Comparison of ENCODE assay signal across 1 cellular context in genomic region chr3:114764056-114764492, GRCh38.
TF ChIP-seq lines count a peak whose summit lies in the region.

No MANE protein-coding gene starts in this region.

TF ChIP-seq in HepG2, 621 proteins besides CTCF, POLR2A, EP300 and RAD21 (continued from another document):
- peak; percentile 64; the same call in 1 of the 2 replicates for TF ChIP-seq AHDC1 (CRISPR knock-in tag; IDR thresholded peaks at IDR 0.05; ENCODE audit: borderline replicate concordance)
- peak; percentile 68 for TF ChIP-seq MAFF (IDR thresholded peaks at IDR 0.05; ENCODE audit: low read depth, low read length)
- TF ChIP-seq ZMYM4 (CRISPR knock-in tag; IDR thresholded peaks at IDR 0.05), result 0 out of 2 replicates have a peak, but pooled peaks have one; percentile 18
- TF ChIP-seq, protein P1, sequence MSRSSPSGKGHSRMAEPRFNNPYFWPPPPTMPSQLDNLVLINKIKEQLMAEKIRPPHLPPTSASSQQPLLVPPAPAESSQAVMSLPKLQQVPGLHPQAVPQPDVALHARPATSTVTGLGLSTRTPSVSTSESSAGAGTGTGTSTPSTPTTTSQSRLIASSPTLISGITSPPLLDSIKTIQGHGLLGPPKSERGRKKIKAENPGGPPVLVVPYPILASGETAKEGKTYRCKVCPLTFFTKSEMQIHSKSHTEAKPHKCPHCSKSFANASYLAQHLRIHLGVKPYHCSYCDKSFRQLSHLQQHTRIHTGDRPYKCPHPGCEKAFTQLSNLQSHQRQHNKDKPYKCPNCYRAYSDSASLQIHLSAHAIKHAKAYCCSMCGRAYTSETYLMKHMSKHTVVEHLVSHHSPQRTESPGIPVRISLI (CRISPR knock-in tag; IDR thresholded peaks at IDR 0.05; ENCODE audit: borderline replicate concordance), result peak; percentile 81; the same call in 1 of the 2 replicates
- peak; percentile 24; the same call in 1 of the 2 replicates for TF ChIP-seq SALL1 (CRISPR knock-in tag; IDR thresholded peaks at IDR 0.05)
- TF ChIP-seq ZNF44 (CRISPR knock-in tag; IDR thresholded peaks at IDR 0.05), result no peak
- TF ChIP-seq, protein P2, sequence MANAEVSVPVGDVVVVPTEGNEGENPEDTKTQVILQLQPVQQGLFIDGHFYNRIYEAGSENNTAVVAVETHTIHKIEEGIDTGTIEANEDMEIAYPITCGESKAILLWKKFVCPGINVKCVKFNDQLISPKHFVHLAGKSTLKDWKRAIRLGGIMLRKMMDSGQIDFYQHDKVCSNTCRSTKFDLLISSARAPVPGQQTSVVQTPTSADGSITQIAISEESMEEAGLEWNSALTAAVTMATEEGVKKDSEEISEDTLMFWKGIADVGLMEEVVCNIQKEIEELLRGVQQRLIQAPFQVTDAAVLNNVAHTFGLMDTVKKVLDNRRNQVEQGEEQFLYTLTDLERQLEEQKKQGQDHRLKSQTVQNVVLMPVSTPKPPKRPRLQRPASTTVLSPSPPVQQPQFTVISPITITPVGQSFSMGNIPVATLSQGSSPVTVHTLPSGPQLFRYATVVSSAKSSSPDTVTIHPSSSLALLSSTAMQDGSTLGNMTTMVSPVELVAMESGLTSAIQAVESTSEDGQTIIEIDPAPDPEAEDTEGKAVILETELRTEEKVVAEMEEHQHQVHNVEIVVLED (CRISPR knock-in tag; IDR thresholded peaks at IDR 0.05; ENCODE audit: borderline replicate concordance), result no peak
- peak; percentile 83 for TF ChIP-seq PPARG (CRISPR knock-in tag; conservative IDR thresholded peaks at IDR 0.05)
